ENCODE assay signal across 12 cellular contexts in genomic region chr2:101267671-101268656, GRCh38. TPM values are rescaled to one million over a fixed set of nuclear protein-coding genes. Genes with fewer than 3 reads are reported as not detected.
DNase-seq lines count a peak whose midpoint lies in the region; ATAC-seq and TF ChIP-seq lines count a peak whose summit lies in the region.
"Had no signal": no experiment of that assay in that cellular context is flagged by ENCODE, and none has a peak within 500 bp of the region (broad histone marks: within the 10 kb centered on the region; RNA-seq: fewer than 3 reads in every experiment).

No MANE protein-coding gene starts in this region.

- H3K4me3 ChIP-seq in BE2C (ENCODE audit: low read depth, low read length): no peak overlapping the region

- no peaks in the 10 kb centered on the region for H3K27me3 ChIP-seq in BE2C

- H3K36me3 Mint-ChIP-seq in activated T-helper 2 cell treated with anti-CD3 and anti-CD28 coated beads, Interferon-gamma antibody, Interleukin-2, Interleukin-4, amounts not matched to agents 10 μg/mL and 5 μg/mL and 100 μg/mL, durations not matched to agents 14 hours and 24 hours and 36 hours (ENCODE audit: low read depth): peaks cover 86% of the 10 kb centered on the region

- no peaks in the 10 kb centered on the region for H3K4me1 ChIP-seq in BE2C

- peaks cover 3% of the 10 kb centered on the region; the same call in 1 of the 2 replicates for H3K36me3 ChIP-seq in BE2C

- H3K9me3 Mint-ChIP-seq in activated T-helper 2 cell treated with anti-CD3 and anti-CD28 coated beads, Interferon-gamma antibody, Interleukin-2, Interleukin-4, amounts not matched to agents 10 μg/mL and 5 μg/mL and 100 μg/mL, durations not matched to agents 14 hours and 24 hours and 36 hours: no peaks in the 10 kb centered on the region
- H3K9me3 Mint-ChIP-seq: activated naive CD4-positive, alpha-beta T cell treated with anti-CD3 and anti-CD28 coated beads, Interleukin-2, amount 50 U/mL, for 72 hours had no signal

- peak; percentile 63 for ATAC-seq in HG02763 (IDR thresholded peaks at IDR 0.05; ENCODE audit: unreplicated experiment)
- ATAC-seq: activated naive CD4-positive, alpha-beta T cell treated with anti-CD3 and anti-CD28 coated beads, Interleukin-2, amount 50 U/mL, for 72 hours had no signal

- no peaks in the 10 kb centered on the region for H3K27me3 Mint-ChIP-seq in activated T-helper 2 cell treated with anti-CD3 and anti-CD28 coated beads, Interferon-gamma antibody, Interleukin-2, Interleukin-4, amounts not matched to agents 10 μg/mL and 5 μg/mL and 100 μg/mL, durations not matched to agents 14 hours and 24 hours and 36 hours (ENCODE audit: low read depth)

- intact Hi-C loops in activated T-helper 2 cell treated with anti-CD3 and anti-CD28 coated beads, Interferon-gamma antibody, Interleukin-2, Interleukin-4, amounts not matched to agents 10 μg/mL and 5 μg/mL and 100 μg/mL, durations not matched to agents 14 hours and 24 hours and 36 hours (cut with micrococcal nuclease): no loop called here

- no peaks in the 10 kb centered on the region for H3K9me3 ChIP-seq in BE2C

- no peak for TF ChIP-seq CTCF in BE2C (IDR thresholded peaks at IDR 0.05; ENCODE audit: low read depth, low read length)

- peak; percentile 41 for DNase-seq in DMS53 (lab: John Stamatoyannopoulos, UW)
- no peak for DNase-seq in DMS53 treated with DMSO at 0.1 percent for 48 hours (lab: John Stamatoyannopoulos, UW; ENCODE audit: unreplicated experiment)
- DNase-seq in activated T-helper 2 cell treated with anti-CD3 and anti-CD28 coated beads, Interferon-gamma antibody, Interleukin-2, Interleukin-4, amounts not matched to agents 10 μg/mL and 5 μg/mL and 100 μg/mL, durations not matched to agents 14 hours and 24 hours and 36 hours (ENCODE audit: low spot score): no peak
- DNase-seq in renal cortical epithelial cell (ENCODE audit: low read depth): peak; percentile 81
- no peak for DNase-seq in BE2C
- DNase-seq in activated CD8-positive, alpha-beta memory T cell treated with anti-CD3 and anti-CD28 coated beads for 24 hours: no peak
- DNase-seq in DMS114 treated with DMSO at 0.1 percent for 48 hours (lab: John Stamatoyannopoulos, UW; ENCODE audit: unreplicated experiment): no peak
- DNase-seq: 8988T, KBM-7, nucleus accumbens had no signal

- H3K4me3 Mint-ChIP-seq in activated T-helper 2 cell treated with anti-CD3 and anti-CD28 coated beads, Interferon-gamma antibody, Interleukin-2, Interleukin-4, amounts not matched to agents 10 μg/mL and 5 μg/mL and 100 μg/mL, durations not matched to agents 14 hours and 24 hours and 36 hours (ENCODE audit: low read depth): no peak overlapping the region

- peak overlapping the region; percentile 0 for H3K27ac Mint-ChIP-seq in activated T-helper 2 cell treated with anti-CD3 and anti-CD28 coated beads, Interferon-gamma antibody, Interleukin-2, Interleukin-4, amounts not matched to agents 10 μg/mL and 5 μg/mL and 100 μg/mL, durations not matched to agents 14 hours and 24 hours and 36 hours

- H3K4me1 Mint-ChIP-seq in activated T-helper 2 cell treated with anti-CD3 and anti-CD28 coated beads, Interferon-gamma antibody, Interleukin-2, Interleukin-4, amounts not matched to agents 10 μg/mL and 5 μg/mL and 100 μg/mL, durations not matched to agents 14 hours and 24 hours and 36 hours (ENCODE audit: low read depth): peaks cover 43% of the 10 kb centered on the region

RNA-seq across cellular contexts. Expression of gene CNOT11, which starts 15.3 kb away (rescaled TPM):
- 64.0 and 77.6 TPM in 2 replicates for total RNA-seq in activated T-helper 2 cell treated with anti-CD3 and anti-CD28 coated beads, Interferon-gamma antibody, Interleukin-2, Interleukin-4, amounts not matched to agents 10 μg/mL and 5 μg/mL and 100 μg/mL, durations not matched to agents 14 hours and 24 hours and 36 hours
- total RNA-seq in renal cortical epithelial cell: 37.0 and 39.4 TPM in 2 replicates
- 17.6 TPM for polyA plus RNA-seq in BE2C (2012; ENCODE audit: insufficient read depth, insufficient read length, low read depth)

RNA-seq across cellular contexts. Expression of gene RNF149, which starts 40.5 kb away (rescaled TPM):
- total RNA-seq in activated T-helper 2 cell treated with anti-CD3 and anti-CD28 coated beads, Interferon-gamma antibody, Interleukin-2, Interleukin-4, amounts not matched to agents 10 μg/mL and 5 μg/mL and 100 μg/mL, durations not matched to agents 14 hours and 24 hours and 36 hours: 50.4 and 54.9 TPM in 2 replicates
- 81.3 and 82.4 TPM in 2 replicates for total RNA-seq in renal cortical epithelial cell
- 7.9 TPM for polyA plus RNA-seq in BE2C (2012; ENCODE audit: insufficient read depth, insufficient read length, low read depth)

Comparison
In these comparisons a context has a peak if more than half of its experiments do, and no peak if none do; other contexts are left out.
1. DNase-seq: peak in DMS53 (single experiment) and renal cortical epithelial cell (single experiment); none in DMS53 treated with DMSO at 0.1 percent for 48 hours (single experiment), activated T-helper 2 cell treated with anti-CD3 and anti-CD28 coated beads, Interferon-gamma antibody, Interleukin-2, Interleukin-4, amounts not matched to agents 10 μg/mL and 5 μg/mL and 100 μg/mL, durations not matched to agents 14 hours and 24 hours and 36 hours (single experiment), BE2C (single experiment), activated CD8-positive, alpha-beta memory T cell treated with anti-CD3 and anti-CD28 coated beads for 24 hours (single experiment) and DMS114 treated with DMSO at 0.1 percent for 48 hours (single experiment).